ENCODE assay signal across 1 cellular context in genomic region chr7:127585044-127585953, GRCh38.
TF ChIP-seq lines count a peak whose summit lies in the region.

TSS of gene GCC1 (minus strand) at chr7:127585596. CDS start at chr7:127585182, 414 bp downstream.

TF ChIP-seq in H1, 55 proteins besides CTCF, POLR2A, EP300 and RAD21 (continued from another document):
- TF ChIP-seq CHD7 (IDR thresholded peaks at IDR 0.05; ENCODE audit: insufficient replicate concordance, low read length) (no peak), POLR2AphosphoS5 (IDR thresholded peaks at IDR 0.05; ENCODE audit: low read depth, low read length) (peak; percentile 91), KDM5A (IDR thresholded peaks at IDR 0.05; ENCODE audit: low read length) (peak; percentile 64; the same call in 1 of the 2 replicates), CBX8 (IDR thresholded peaks at IDR 0.05; ENCODE audit: borderline replicate concordance, low read depth, low read length) (no peak), ATF2 (IDR thresholded peaks at IDR 0.05; ENCODE audit: low read length) (0 out of 2 replicates have a peak, but pooled peaks have one; percentile 54), ASH2L (IDR thresholded peaks at IDR 0.05; ENCODE audit: low read length) (peak; percentile 90), PHF8 (conservative IDR thresholded peaks at IDR 0.05; ENCODE audit: low read depth, low read length) (peak; percentile 89), MAX (IDR thresholded peaks at IDR 0.05) (peak; percentile 96), RXRA (IDR thresholded peaks at IDR 0.05; ENCODE audit: insufficient read depth, low read depth, low read length) (no peak), HDAC2 (IDR thresholded peaks at IDR 0.05; ENCODE audit: borderline replicate concordance in 1 of 2, low read depth in 2 of 2, low read length in 2 of 2) (no peak), KDM4A (IDR thresholded peaks at IDR 0.05; ENCODE audit: low read depth, low read length, severe bottlenecking) (peak; percentile 81), TEAD4 (IDR thresholded peaks at IDR 0.05; ENCODE audit: low read depth, low read length) (no peak), TBP (IDR thresholded peaks at IDR 0.05; ENCODE audit: low read depth, low read length) (peak; percentile 61; the same call in 1 of the 2 replicates), ATF3 (IDR thresholded peaks at IDR 0.05; ENCODE audit: insufficient read depth, low read depth, low read length) (peak; percentile 77), RBBP5 (IDR thresholded peaks at IDR 0.05; ENCODE audit: borderline replicate concordance, low read depth, low read length) (peak; percentile 80; the same call in 1 of the 2 replicates), JUND (IDR thresholded peaks at IDR 0.05; ENCODE audit: low read length) (peak; percentile 65; the same call in 1 of the 2 replicates), POU5F1 (IDR thresholded peaks at IDR 0.05; ENCODE audit: low read depth, low read length) (no peak), CHD2 (IDR thresholded peaks at IDR 0.05; ENCODE audit: low read length) (no peak), EZH2 (IDR thresholded peaks at IDR 0.05; ENCODE audit: low read depth, low read length, severe bottlenecking) (no peak), NRF1 (IDR thresholded peaks at IDR 0.05; ENCODE audit: low read depth, low read length) (no peak), CREB1 (IDR thresholded peaks at IDR 0.05) (peak; percentile 96), E2F6 (IDR thresholded peaks at IDR 0.05) (peak; percentile 99), SP2 (IDR thresholded peaks at IDR 0.05; ENCODE audit: low read length) (no peak), USF2 (IDR thresholded peaks at IDR 0.05; ENCODE audit: low read length) (no peak), SP1 (IDR thresholded peaks at IDR 0.05; ENCODE audit: low read depth, low read length) (peak; percentile 76), SIRT6 (IDR thresholded peaks at IDR 0.05; ENCODE audit: low read length) (no peak), BRCA1 (IDR thresholded peaks at IDR 0.05; ENCODE audit: low read depth, low read length) (no peak), CTBP2 (IDR thresholded peaks at IDR 0.05; ENCODE audit: borderline replicate concordance, insufficient read depth, insufficient read length, low read length) (no peak), GTF2F1 (IDR thresholded peaks at IDR 0.05; ENCODE audit: borderline replicate concordance, low read depth, low read length) (0 out of 2 replicates have a peak, but pooled peaks have one; percentile 70), MAFK (IDR thresholded peaks at IDR 0.05; ENCODE audit: low read depth, low read length) (no peak), BCL11A (IDR thresholded peaks at IDR 0.05; ENCODE audit: low read depth in 2 of 2, low read length in 2 of 2) (no peak), ZNF274 (IDR thresholded peaks at IDR 0.05; ENCODE audit: borderline replicate concordance, extremely low read depth, low read length) (no peak), FOSL1 (IDR thresholded peaks at IDR 0.05; ENCODE audit: insufficient read depth, low read depth, low read length) (no peak), SIX5 (IDR thresholded peaks at IDR 0.05; ENCODE audit: low read depth, low read length) (no peak), TAF7 (optimal IDR thresholded peaks at IDR 0.05; ENCODE audit: borderline replicate concordance, low read depth, low read length) (peak; percentile 78), SRF (IDR thresholded peaks at IDR 0.05; ENCODE audit: low read depth, low read length) (peak; percentile 57; the same call in 1 of the 2 replicates), SUZ12 (IDR thresholded peaks at IDR 0.05; ENCODE audit: low read length) (0 out of 2 replicates have a peak, but pooled peaks have one; percentile 14), SIN3A (conservative IDR thresholded peaks at IDR 0.05 in 1 of 2, IDR thresholded peaks at IDR 0.05 in 1 of 2; ENCODE audit: low read depth in 1 of 2, low read length in 2 of 2) (0 out of 4 replicates have a peak, but pooled peaks of 1 of the 2 experiments have one; percentile 62), BACH1 (IDR thresholded peaks at IDR 0.05; ENCODE audit: low read length) (no peak), NANOG (IDR thresholded peaks at IDR 0.05; ENCODE audit: insufficient read depth, low read depth, low read length, poor library complexity, severe bottlenecking) (no peak)
TF ChIP-seq in H1: peak in this region for 21.
